26 cellular contexts compared by ENCODE assay signal in genomic region chr11:71387784-71388636, GRCh38.
"Had no signal": no experiment of that assay in that cellular context is flagged by ENCODE, and none has a peak within 500 bp of the region (broad histone marks: within the 10 kb centered on the region; RNA-seq: fewer than 3 reads in every experiment).

No MANE protein-coding gene starts in this region.

- H3K27ac ChIP-seq: breast epithelium, epithelial cell of prostate, esophagus squamous epithelium, left lung, lower lobe of right lung, right atrium auricular region, testis, transverse colon had no signal

- ATAC-seq: left lung; naive thymus-derived CD8-positive, alpha-beta T cell had no signal

- H3K4me1 Mint-ChIP-seq: central memory CD8-positive, alpha-beta T cell had no signal

- FAIRE-seq: endometrium, islet of Langerhans had no signal

- H3K36me3 Mint-ChIP-seq: naive thymus-derived CD8-positive, alpha-beta T cell had no signal

- H3K36me3 ChIP-seq: breast epithelium, esophagus squamous epithelium, left lung, lower lobe of right lung, right atrium auricular region, transverse colon had no signal

- H3K9me3 ChIP-seq: breast epithelium, esophagus squamous epithelium, left lung, lower lobe of right lung, right atrium auricular region, testis, transverse colon had no signal

- H3K9me3 Mint-ChIP-seq: activated naive CD4-positive, alpha-beta T cell treated with anti-CD3 and anti-CD28 coated beads for 36 hours; central memory CD8-positive, alpha-beta T cell; naive thymus-derived CD8-positive, alpha-beta T cell had no signal

- DNase-seq: activated CD4-positive, alpha-beta T cell treated with anti-CD3 and anti-CD28 coated beads for 4 hours; activated CD4-positive, alpha-beta T cell treated with anti-CD3 and anti-CD28 coated beads, Interleukin-2, amount 50 U/mL, for 48 hours; activated CD4-positive, CD25-positive, alpha-beta regulatory T cell; activated CD8-positive, alpha-beta memory T cell treated with anti-CD3 and anti-CD28 coated beads for 24 hours; activated effector memory CD4-positive, alpha-beta T cell treated with Interleukin-2 at 50 U/mL for 16 hours; activated naive CD4-positive, alpha-beta T cell treated with anti-CD3 and anti-CD28 coated beads for 36 hours; dermis blood vessel endothelial cell; effector CD4-positive, alpha-beta T cell; esophagus squamous epithelium; foreskin melanocyte; left lung; lower lobe of right lung; mesenchymal stem cell; stimulated activated CD4-positive, alpha-beta T cell treated with anti-CD3 and anti-CD28 coated beads, Interleukin-15, amount 100 ng/mL, for 24 hours; stimulated activated CD4-positive, alpha-beta T cell treated with anti-CD3 and anti-CD28 coated beads, Interleukin-2, amount 100 ng/mL, for 24 hours; stimulated activated naive CD4-positive, alpha-beta T cell; testis; transverse colon had no signal

- H3K27me3 ChIP-seq: right atrium auricular region, testis had no signal

- H3K27ac Mint-ChIP-seq: activated naive CD4-positive, alpha-beta T cell treated with anti-CD3 and anti-CD28 coated beads for 36 hours; T-helper 2 cell treated with Interferon-gamma antibody and Interleukin-4, amounts not matched to agents 5 μg/mL and 100 μg/mL, for 36 hours had no signal

- H3K4me3 ChIP-seq: breast epithelium, esophagus squamous epithelium, left lung, lower lobe of right lung, right atrium auricular region, testis, transverse colon had no signal

- H3K4me3 Mint-ChIP-seq: activated naive CD4-positive, alpha-beta T cell treated with anti-CD3 and anti-CD28 coated beads for 36 hours; central memory CD8-positive, alpha-beta T cell; naive thymus-derived CD8-positive, alpha-beta T cell; T-helper 2 cell treated with Interferon-gamma antibody and Interleukin-4, amounts not matched to agents 5 μg/mL and 100 μg/mL, for 36 hours had no signal

- H3K4me1 ChIP-seq: breast epithelium, left lung, lower lobe of right lung, right atrium auricular region, transverse colon had no signal
